9 cellular contexts compared by ENCODE assay signal in genomic region chr6:28488916-28489365, GRCh38. TPM values are rescaled to one million over a fixed set of nuclear protein-coding genes. Genes with fewer than 3 reads are reported as not detected.
DNase-seq lines count a peak whose midpoint lies in the region; ATAC-seq and FAIRE-seq lines count a peak whose summit lies in the region.
"Had no signal": no experiment of that assay in that cellular context is flagged by ENCODE, and none has a peak within 500 bp of the region (broad histone marks: within the 10 kb centered on the region; RNA-seq: fewer than 3 reads in every experiment).

No MANE protein-coding gene starts in this region.

- H3K27me3 Mint-ChIP-seq in activated T-cell treated with anti-CD3 and anti-CD28 coated beads, Interleukin-2, amount 50 U/mL, for 72 hours (ENCODE audit: low read depth), result peaks cover 53% of the 10 kb centered on the region
- peaks cover 63% of the 10 kb centered on the region for H3K27me3 Mint-ChIP-seq in stimulated activated memory B cell treated with anti-CD40 and anti-IgM and Interleukin-4, amounts not matched to agents 10 μg/mL and 1 μg/mL and 100 μg/mL, for 72 hours

- peak overlapping the region; percentile 81 for H3K4me3 ChIP-seq in iPS-15b (ENCODE audit: low read depth, low read length)

- no peaks in the 10 kb centered on the region for H3K36me3 Mint-ChIP-seq in activated T-cell treated with anti-CD3 and anti-CD28 coated beads, Interleukin-2, amount 50 U/mL, for 72 hours (ENCODE audit: insufficient read depth in 2 of 2)
- no peaks in the 10 kb centered on the region for H3K36me3 Mint-ChIP-seq in stimulated activated memory B cell treated with anti-CD40 and anti-IgM and Interleukin-4, amounts not matched to agents 10 μg/mL and 1 μg/mL and 100 μg/mL, for 72 hours

- H3K9ac ChIP-seq in iPS-15b (ENCODE audit: low read depth, low read length), result no peak overlapping the region

- peak overlapping the region; percentile 90 to 91 for H3K4me3 Mint-ChIP-seq in activated T-cell treated with anti-CD3 and anti-CD28 coated beads, Interleukin-2, amount 50 U/mL, for 72 hours
- H3K4me3 Mint-ChIP-seq in stimulated activated memory B cell treated with anti-CD40 and anti-IgM and Interleukin-4, amounts not matched to agents 10 μg/mL and 1 μg/mL and 100 μg/mL, for 72 hours, result peak overlapping the region; percentile 49

- no peaks in the 10 kb centered on the region for H3K4me1 ChIP-seq in iPS-15b (ENCODE audit: control insufficient read depth, insufficient read depth, low read length)

- no peaks in the 10 kb centered on the region for H3K36me3 ChIP-seq in iPS-15b (ENCODE audit: control insufficient read depth, insufficient read depth, low read length)

- peaks cover 30% of the 10 kb centered on the region for H3K4me1 Mint-ChIP-seq in activated T-cell treated with anti-CD3 and anti-CD28 coated beads, Interleukin-2, amount 50 U/mL, for 72 hours (ENCODE audit: low read depth)
- H3K4me1 Mint-ChIP-seq in stimulated activated memory B cell treated with anti-CD40 and anti-IgM and Interleukin-4, amounts not matched to agents 10 μg/mL and 1 μg/mL and 100 μg/mL, for 72 hours, result peaks cover 24% of the 10 kb centered on the region

- H3K9me3 ChIP-seq in iPS-15b (ENCODE audit: control insufficient read depth, insufficient read depth, low read length), result no peaks in the 10 kb centered on the region

- H3K27ac Mint-ChIP-seq in activated T-cell treated with anti-CD3 and anti-CD28 coated beads, Interleukin-2, amount 50 U/mL, for 72 hours, result peak overlapping the region; percentile 99
- no peak overlapping the region for H3K27ac Mint-ChIP-seq in stimulated activated memory B cell treated with anti-CD40 and anti-IgM and Interleukin-4, amounts not matched to agents 10 μg/mL and 1 μg/mL and 100 μg/mL, for 72 hours
- H3K27ac Mint-ChIP-seq: activated B cell treated with CpG ODN at 0.5 μM for 24 hours had no signal

- peak; percentile 51 for FAIRE-seq in G401.6 (lab: Jason Lieb, UNC)

- no peaks in the 10 kb centered on the region for H3K9me3 Mint-ChIP-seq in activated T-cell treated with anti-CD3 and anti-CD28 coated beads, Interleukin-2, amount 50 U/mL, for 72 hours
- H3K9me3 Mint-ChIP-seq in stimulated activated memory B cell treated with anti-CD40 and anti-IgM and Interleukin-4, amounts not matched to agents 10 μg/mL and 1 μg/mL and 100 μg/mL, for 72 hours, result no peaks in the 10 kb centered on the region
- H3K9me3 Mint-ChIP-seq: activated B cell treated with CpG ODN at 0.5 μM for 24 hours had no signal

- peak; percentile 21 to 26 for ATAC-seq in activated T-cell treated with anti-CD3 and anti-CD28 coated beads, Interleukin-2, amount 50 U/mL, for 72 hours (replicated peaks in 1 of 2)
- no peak for ATAC-seq in stimulated activated memory B cell treated with anti-CD40 and anti-IgM and Interleukin-4, amounts not matched to agents 10 μg/mL and 1 μg/mL and 100 μg/mL, for 72 hours
- ATAC-seq in GM21515 (IDR thresholded peaks at IDR 0.05; ENCODE audit: unreplicated experiment), result no peak
- ATAC-seq in GM21528 (IDR thresholded peaks at IDR 0.05; ENCODE audit: low FRiP score, unreplicated experiment), result no peak

- peak; percentile 45 for DNase-seq in LHCN-M2 (ENCODE audit: low read depth)
- peak; percentile 33 to 36 for DNase-seq in activated T-cell treated with anti-CD3 and anti-CD28 coated beads, Interleukin-2, amount 50 U/mL, for 72 hours
- no peak for DNase-seq in NCI-H2029 treated with DMSO at 0.1 percent for 48 hours (lab: John Stamatoyannopoulos, UW)
- DNase-seq: activated B cell treated with CpG ODN at 0.5 μM for 24 hours had no signal

- H3K27me3 ChIP-seq in iPS-15b (ENCODE audit: control insufficient read depth, insufficient read depth, low read length), result peaks cover 6% of the 10 kb centered on the region

RNA-seq across cellular contexts. Expression of gene GPX6, which starts 26.7 kb away (rescaled TPM):
- total RNA-seq in LHCN-M2 (2014; rRNA removed), result not detected in 2 replicates
- polyA plus RNA-seq in LHCN-M2 (2012), result not detected
- total RNA-seq in activated T-cell treated with anti-CD3 and anti-CD28 coated beads, Interleukin-2, amount 50 U/mL, for 72 hours, result not detected
- total RNA-seq: activated B cell treated with CpG ODN at 0.5 μM for 24 hours had no signal

RNA-seq across cellular contexts. Expression of gene GPX5, which starts 36.7 kb away (rescaled TPM):
- total RNA-seq in LHCN-M2 (2014; rRNA removed), result not detected in 2 replicates
- polyA plus RNA-seq in LHCN-M2 (2012), result not detected
- total RNA-seq in activated T-cell treated with anti-CD3 and anti-CD28 coated beads, Interleukin-2, amount 50 U/mL, for 72 hours, result not detected
- total RNA-seq: activated B cell treated with CpG ODN at 0.5 μM for 24 hours had no signal

RNA-seq across cellular contexts. Expression of gene ZSCAN23, which starts 45.6 kb away (rescaled TPM):
- total RNA-seq in LHCN-M2 (2014; rRNA removed), result 1.9 and 2.1 TPM in 2 replicates
- polyA plus RNA-seq in LHCN-M2 (2012), result 0.35 TPM
- 1 to 10 TPM; 2.5 to 4.3 TPM for total RNA-seq in activated T-cell treated with anti-CD3 and anti-CD28 coated beads, Interleukin-2, amount 50 U/mL, for 72 hours

Comparison
In these comparisons a context has a peak if more than half of its experiments do, and no peak if none do; other contexts are left out.
1. ATAC-seq: peak in activated T-cell treated with anti-CD3 and anti-CD28 coated beads, Interleukin-2, amount 50 U/mL, for 72 hours (2 of 2); none in stimulated activated memory B cell treated with anti-CD40 and anti-IgM and Interleukin-4, amounts not matched to agents 10 μg/mL and 1 μg/mL and 100 μg/mL, for 72 hours (single experiment), GM21515 (single experiment) and GM21528 (single experiment).